15 cellular contexts compared by ENCODE assay signal in genomic region chr9:21528123-21528808, GRCh38. TPM values are rescaled to one million over a fixed set of nuclear protein-coding genes. Genes with fewer than 3 reads are reported as not detected.
DNase-seq lines count a peak whose midpoint lies in the region; ATAC-seq and TF ChIP-seq lines count a peak whose summit lies in the region.
"Had no signal": no experiment of that assay in that cellular context is flagged by ENCODE, and none has a peak within 500 bp of the region (broad histone marks: within the 10 kb centered on the region; RNA-seq: fewer than 3 reads in every experiment).

No MANE protein-coding gene starts in this region.

- H3K9me2 ChIP-seq in HCT116 (ENCODE audit: insufficient read depth) = no peaks in the 10 kb centered on the region

- peak overlapping the region; percentile 49 for H3K27ac ChIP-seq in HCT116 (ENCODE audit: low read depth, low read length)
- peak overlapping the region; percentile 8 for H3K27ac ChIP-seq in RWPE2 (ENCODE audit: poor library complexity, severe bottlenecking)
- H3K27ac ChIP-seq: BLaER1 had no signal

- BruUV-seq in HCT116 (replicated peaks; lab: Mats Ljungman, UMichigan) (no TSS peak), MCF 10A (replicated peaks; lab: Mats Ljungman, UMichigan) (no TSS peak)

- H3K4me1 ChIP-seq in HCT116 (ENCODE audit: control insufficient read depth in 1 of 2, insufficient read depth in 2 of 2, low read length in 2 of 2) (peaks cover 25 to 50% of the 10 kb centered on the region in 2 experiments), RWPE2 (ENCODE audit: insufficient read depth, poor library complexity, severe bottlenecking) (no peaks in the 10 kb centered on the region)
- H3K4me1 ChIP-seq: BLaER1, Caco-2 had no signal

- H3K9ac ChIP-seq in HCT116 (ENCODE audit: low read length) = no peak overlapping the region
- H3K9ac ChIP-seq: BLaER1 had no signal

- no peak overlapping the region for H3K4me2 ChIP-seq in HCT116 (ENCODE audit: low read length)
- H3K4me2 ChIP-seq: BLaER1 had no signal

- POLR2A ChIA-PET in HCT116 (lab: Charles Lee) = no interaction called here
- POLR2A ChIA-PET in MCF 10A (lab: Yijun Ruan, JAX) = no interaction called here

- TF ChIP-seq CTCF in HCT116 (IDR thresholded peaks at IDR 0.05 in 2 of 3, conservative IDR thresholded peaks at IDR 0.05 in 1 of 3; ENCODE audit: borderline replicate concordance in 1 of 3, insufficient read depth in 1 of 3, low read depth in 2 of 3, low read length in 2 of 3) = no peak
- TF ChIP-seq CTCF in RWPE2 (IDR thresholded peaks at IDR 0.05; ENCODE audit: poor library complexity, severe bottlenecking) = no peak
- no peak for TF ChIP-seq CTCF in MCF 10A (IDR thresholded peaks at IDR 0.05; ENCODE audit: unreplicated experiment)

- H2AFZ ChIP-seq in HCT116 (ENCODE audit: low read depth, low read length, poor library complexity, severe bottlenecking) = no peak overlapping the region

- TF ChIP-seq POLR2A in HCT116 (IDR thresholded peaks at IDR 0.05; ENCODE audit: borderline replicate concordance, extremely low read depth, insufficient read depth, insufficient read length) = no peak

- intact Hi-C loops in HCT116 (cut with micrococcal nuclease) = no loop called here
- intact Hi-C loops in posterior vena cava (cut with DNase I) = no loop called here
- intact Hi-C loops in MCF 10A (cut with micrococcal nuclease) = no loop called here

- H3K36me3 Mint-ChIP-seq in MCF 10A (ENCODE audit: insufficient read depth, unreplicated experiment) = peaks cover 49% of the 10 kb centered on the region

- CTCF ChIA-PET in HCT116 (lab: Charles Lee) = no interaction called here
- CTCF ChIA-PET in MCF 10A (lab: Yijun Ruan, JAX) = no interaction called here

- H3K9me3 ChIP-seq in HCT116 (ENCODE audit: control insufficient read depth in 1 of 2, insufficient read depth in 1 of 2, low read depth in 1 of 2, low read length in 2 of 2) (no peaks in the 10 kb centered on the region), RWPE2 (ENCODE audit: severe bottlenecking) (peaks cover 3% of the 10 kb centered on the region)
- H3K9me3 ChIP-seq: BLaER1, Caco-2 had no signal

- no peak for DNase-seq in HCT116 (ENCODE audit: low read depth, low spot score)
- DNase-seq in RWPE2 (ENCODE audit: low spot score) = no peak
- peak; percentile 61 for DNase-seq in posterior vena cava (ENCODE audit: low spot score)
- no peak for DNase-seq in SKM-1 (lab: John Stamatoyannopoulos, UW; ENCODE audit: unreplicated experiment)
- DNase-seq in NCI-H1694 (lab: John Stamatoyannopoulos, UW) = no peak
- no peak for DNase-seq in MCF 10A (ENCODE audit: unreplicated experiment)
- DNase-seq: AML-193; Caco-2; CD8-positive, alpha-beta memory T cell; GDM1; HCEC 1CT; IMR-90 had no signal

- no peaks in the 10 kb centered on the region for H3K9me3 Mint-ChIP-seq in MCF 10A (ENCODE audit: unreplicated experiment)
- H3K9me3 Mint-ChIP-seq: CD8-positive, alpha-beta memory T cell had no signal

- H3K4me1 Mint-ChIP-seq in MCF 10A (ENCODE audit: insufficient read depth, unreplicated experiment) = no peaks in the 10 kb centered on the region

- no peak overlapping the region for H3K4me3 Mint-ChIP-seq in MCF 10A (ENCODE audit: unreplicated experiment)
- H3K4me3 Mint-ChIP-seq: CD8-positive, alpha-beta memory T cell had no signal

- H3K36me3 ChIP-seq in HCT116 (ENCODE audit: control insufficient read depth in 1 of 2, insufficient read depth in 2 of 2, low read length in 2 of 2) = peaks cover 52 to 81% of the 10 kb centered on the region in 2 experiments
- peaks cover 93% of the 10 kb centered on the region for H3K36me3 ChIP-seq in RWPE2 (ENCODE audit: low read depth)
- H3K36me3 ChIP-seq: BLaER1 had no signal

- RAD21 ChIA-PET in HCT116 (lab: Charles Lee; ENCODE audit: low non-redundant PET in 1 of 2, low total read pairs in 2 of 2, uncharacterized antibody in 2 of 2, unreplicated experiment in 2 of 2) = no interaction called here

- H3K27me3 Mint-ChIP-seq in MCF 10A (ENCODE audit: insufficient read depth, unreplicated experiment) = no peaks in the 10 kb centered on the region

- no peak for TF ChIP-seq RAD21 in HCT116 (IDR thresholded peaks at IDR 0.05; ENCODE audit: low read depth)

- no peaks in the 10 kb centered on the region for H3K27me3 ChIP-seq in HCT116 (ENCODE audit: insufficient read depth, low read length)
- H3K27me3 ChIP-seq in RWPE2 (ENCODE audit: insufficient read depth, poor library complexity, severe bottlenecking) = no peaks in the 10 kb centered on the region
- H3K27me3 ChIP-seq: BLaER1 had no signal

- peaks cover 45% of the 10 kb centered on the region for H4K20me1 ChIP-seq in HCT116 (ENCODE audit: insufficient read depth)
- H4K20me1 ChIP-seq: BLaER1 had no signal

- ATAC-seq in HCT116 = peak; percentile 13
- no peak for ATAC-seq in RWPE2 (ENCODE audit: low read depth)

- no peak overlapping the region for H3K4me3 ChIP-seq in HCT116 (replicated peaks in 1 of 2; ENCODE audit: low read depth in 1 of 2, low read length in 2 of 2)
- H3K4me3 ChIP-seq in RWPE2 (ENCODE audit: severe bottlenecking) = no peak overlapping the region
- H3K4me3 ChIP-seq: BLaER1 had no signal

- no peak overlapping the region for H3K27ac Mint-ChIP-seq in MCF 10A (ENCODE audit: low read depth, unreplicated experiment)

- H3K79me2 ChIP-seq in HCT116 (ENCODE audit: insufficient read depth, low read length) = peaks cover 97% of the 10 kb centered on the region

TF ChIP-seq in HCT116, 20 proteins besides CTCF, POLR2A, EP300 and RAD21:
- TF ChIP-seq EZH2 (IDR thresholded peaks at IDR 0.05) (no peak), POLR2AphosphoS5 (IDR thresholded peaks at IDR 0.05; ENCODE audit: low read depth, low read length) (peak; percentile 77), JUND (IDR thresholded peaks at IDR 0.05) (0 out of 2 replicates have a peak, but pooled peaks have one; percentile 2), YY1 (IDR thresholded peaks at IDR 0.05; ENCODE audit: extremely low read depth, insufficient replicate concordance, low read depth, low read length) (no peak)
TF ChIP-seq in HCT116: peak in this region for 2.

RNA-seq across cellular contexts. Expression of gene IFNE, which starts 46.2 kb away (rescaled TPM):
- total RNA-seq in HCT116 (2021; ENCODE audit: unreplicated experiment) = 0.96 TPM
- polyA plus RNA-seq in HCT116 (2012) = 0.16 TPM in 1 of 2 replicates, not detected in the other
- total RNA-seq in posterior vena cava = not detected
- total RNA-seq in MCF 10A (2022) = 2.1 and 2.4 TPM in 2 replicates
- total RNA-seq: A673, H4 had no signal
- polyA plus RNA-seq: CD8-positive, alpha-beta memory T cell had no signal
